Comparison of ENCODE assay signal across 35 cellular contexts in the genomic region with DNA sequence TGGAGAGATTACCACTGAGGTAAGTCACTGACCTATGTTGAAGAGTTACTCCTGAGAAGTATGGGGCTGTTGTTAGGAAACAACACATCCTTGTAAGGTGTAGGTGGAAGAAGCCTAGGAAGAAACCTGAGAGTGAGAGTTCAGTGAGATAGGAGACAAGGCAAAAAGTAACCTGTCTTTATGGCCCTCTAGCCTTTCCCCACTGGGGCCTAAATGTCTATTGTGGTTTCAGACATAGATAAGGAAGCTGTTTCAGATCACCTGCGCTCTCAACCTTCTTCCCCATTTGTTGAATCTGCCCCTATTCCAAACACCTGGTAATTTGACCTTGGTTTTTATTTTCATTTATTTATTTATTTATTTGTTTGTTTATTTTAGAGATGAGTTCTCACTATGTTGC.
A peak's percentile ranks its signal among the peaks of the same experiment; 100 is the strongest.
DNase-seq lines count a peak whose midpoint lies in the region; ATAC-seq, FAIRE-seq and TF ChIP-seq lines count a peak whose summit lies in the region.
"Had no signal": no experiment of that assay in that cellular context is flagged by ENCODE, and none has a peak within 500 bp of the region (broad histone marks: within the 10 kb centered on the region; RNA-seq: fewer than 3 reads in every experiment).

No MANE protein-coding gene starts in this region.

- no peak overlapping the region for H4K5ac ChIP-seq in H1 (ENCODE audit: insufficient read length, low read depth, low read length)

- peaks cover 20% of the 10 kb centered on the region; the same call in 1 of the 2 replicates for H3K36me3 ChIP-seq in GM23338 (ENCODE audit: insufficient read depth)
- peaks cover 2 to 56% (median 25%) of the 10 kb centered on the region in 4 experiments; a peak in 6 of 8 replicates for H3K36me3 ChIP-seq in H1 (ENCODE audit: control insufficient read depth in 2 of 4, insufficient read depth in 4 of 4, low read length in 3 of 4)
- H3K36me3 ChIP-seq: BE2C; BLaER1; BLaER1 treated with 17β-estradiol and CSF1 and Interleukin-3, amounts not matched to agents 10 nM and 100 nM had no signal

- no peak overlapping the region for H2BK12ac ChIP-seq in H1 (ENCODE audit: low read depth, low read length)

- H3K56ac ChIP-seq in H1 (replicated peaks; ENCODE audit: insufficient read length, low read depth, low read length): no peak overlapping the region

- WGBS in H1 (ENCODE audit: extremely low coverage in 1 of 2, insufficient coverage in 1 of 2, insufficient read length in 1 of 2, insufficient replicate concordance in 2 of 2, low coverage in 1 of 2, low lambda C conversion rate in 2 of 2, missing lambda C conversion rate in 1 of 2), 2 experiments: 91% methylated on average over 1 of the region's 1 CpG; no CpG with 5 or more reads in 1 of the 2 experiments

- H3K27me3 Mint-ChIP-seq in GM23338 (ENCODE audit: insufficient read depth, low read depth, poor library complexity) (peaks cover 50% of the 10 kb centered on the region), WTC11 (ENCODE audit: low read depth) (peaks cover 48% of the 10 kb centered on the region), chondrocyte (ENCODE audit: low read depth) (peaks cover 4% of the 10 kb centered on the region)
- H3K27me3 Mint-ChIP-seq: B cell; CD4-positive, alpha-beta memory T cell; CD4-positive, alpha-beta T cell; CD4-positive, CD25-positive, alpha-beta regulatory T cell; CD8-positive, alpha-beta memory T cell had no signal

- H3K23me2 ChIP-seq in H1 (ENCODE audit: low read depth, low read length): no peaks in the 10 kb centered on the region

- FAIRE-seq in H1 (lab: Jason Lieb, UNC): no peak
- FAIRE-seq: A204.1, A549, D721Med had no signal

- no peak overlapping the region for H3K23ac ChIP-seq in H1 (ENCODE audit: insufficient read length)

- H3K9me3 ChIP-seq in H1 (ENCODE audit: insufficient read depth in 2 of 2, low read depth in 1 of 2, low read length in 1 of 2): peaks cover 27 to 53% of the 10 kb centered on the region in 2 experiments
- H3K9me3 ChIP-seq: A549, BE2C, Caco-2 had no signal

- H2BK120ac ChIP-seq in H1 (replicated peaks; ENCODE audit: low read depth, low read length): no peak overlapping the region

- H3K4me3 Mint-ChIP-seq in GM23338: no peak overlapping the region
- no peak overlapping the region for H3K4me3 Mint-ChIP-seq in WTC11
- no peak overlapping the region for H3K4me3 Mint-ChIP-seq in chondrocyte (ENCODE audit: unreplicated experiment)
- H3K4me3 Mint-ChIP-seq: B cell; CD14-positive monocyte; CD4-positive, alpha-beta memory T cell; CD4-positive, alpha-beta T cell; CD4-positive, CD25-positive, alpha-beta regulatory T cell; CD8-positive, alpha-beta memory T cell; CD8-positive, alpha-beta T cell had no signal

- H4K20me1 ChIP-seq in GM23338 (replicated peaks; ENCODE audit: insufficient read depth) (no peaks in the 10 kb centered on the region; the same call in 1 of the 2 replicates), H1 (replicated peaks in 1 of 2; ENCODE audit: control insufficient read depth in 1 of 2, insufficient read depth in 2 of 2, low read length in 2 of 2) (no peaks in the 10 kb centered on the region)
- H4K20me1 ChIP-seq: BLaER1; BLaER1 treated with 17β-estradiol and CSF1 and Interleukin-3, amounts not matched to agents 10 nM and 100 nM had no signal

- H3K4me2 ChIP-seq in GM23338: no peak overlapping the region
- H3K4me2 ChIP-seq in H1 (ENCODE audit: insufficient read depth in 1 of 2, low read depth in 2 of 2, low read length in 2 of 2): no peak overlapping the region
- H3K4me2 ChIP-seq: A549; BLaER1; BLaER1 treated with 17β-estradiol and CSF1 and Interleukin-3, amounts not matched to agents 10 nM and 100 nM had no signal

- H2BK5ac ChIP-seq in H1 (ENCODE audit: low read depth, low read length): no peak overlapping the region

- no peak overlapping the region for H2BK20ac ChIP-seq in H1 (ENCODE audit: low read length)

- POLR2A ChIA-PET in WTC11 (lab: Charles Lee): no interaction called here
- POLR2A ChIA-PET in H1 (lab: Charles Lee; ENCODE audit: partially characterized antibody): interaction anchor here (0.6 to 3.9 kb wide), 10 partner anchors 8 to 86 kb away, joined by 3 to 11 read pairs (median 3); no protein-coding TSS in a partner anchor

- H3K27ac Mint-ChIP-seq in GM23338 (no peak overlapping the region), WTC11 (no peak overlapping the region), chondrocyte (ENCODE audit: unreplicated experiment) (no peak overlapping the region)
- H3K27ac Mint-ChIP-seq: B cell; CD14-positive monocyte; CD4-positive, alpha-beta memory T cell; CD4-positive, alpha-beta T cell; CD4-positive, CD25-positive, alpha-beta regulatory T cell; CD8-positive, alpha-beta memory T cell; CD8-positive, alpha-beta T cell had no signal

- H2AFZ ChIP-seq in GM23338: no peak overlapping the region
- H2AFZ ChIP-seq in H1 (ENCODE audit: low read length): no peak overlapping the region

- ATAC-seq in GM23338: no peak
- peak; percentile 18 for ATAC-seq in WTC11
- ATAC-seq: A549; CD8-positive, alpha-beta T cell had no signal

- DNase-seq in GM23338 (ENCODE audit: low spot score) (no peak), WTC11 (ENCODE audit: low spot score) (no peak), H1 (ENCODE audit: low read depth in 1 of 2, low spot score in 2 of 2) (no peak), NCI-H2196 (lab: John Stamatoyannopoulos, UW; ENCODE audit: unreplicated experiment) (no peak), chondrocyte (ENCODE audit: low spot score) (no peak)
- DNase-seq in activated CD4-positive, alpha-beta T cell treated with anti-CD3 and anti-CD28 coated beads for 4 hours: no peak
- DNase-seq: 8988T; ACHN; AML-193; BE2C; C1 segment of cervical spinal cord; Caco-2; Calu3; CD4-positive, alpha-beta memory T cell; CD4-positive, alpha-beta T cell; CD4-positive, CD25-positive, alpha-beta regulatory T cell; CD8-positive, alpha-beta memory T cell; CD8-positive, alpha-beta T cell; COR-L47; DMS 273 treated with DMSO at 0.1 percent for 48 hours; DMS153; DMS53; DMS79; DMS79 treated with DMSO at 0.1 percent for 48 hours; DND-41; EL had no signal

- H3K4me1 Mint-ChIP-seq in GM23338 (no peaks in the 10 kb centered on the region), WTC11 (peaks cover 2% of the 10 kb centered on the region; the same call in 1 of the 2 replicates), chondrocyte (ENCODE audit: low read depth) (no peaks in the 10 kb centered on the region)
- H3K4me1 Mint-ChIP-seq: B cell; CD14-positive monocyte; CD4-positive, alpha-beta memory T cell; CD4-positive, CD25-positive, alpha-beta regulatory T cell; CD8-positive, alpha-beta memory T cell had no signal

- TF ChIP-seq RAD21 in H1 (IDR thresholded peaks at IDR 0.05 in 1 of 2, conservative IDR thresholded peaks at IDR 0.05 in 1 of 2; ENCODE audit: low read depth in 2 of 2, low read length in 2 of 2): no peak

- H2AK5ac ChIP-seq in H1 (ENCODE audit: low read depth, low read length): no peak overlapping the region

- no peaks in the 10 kb centered on the region for H3K4me1 ChIP-seq in GM23338 (ENCODE audit: insufficient read depth)
- no peaks in the 10 kb centered on the region for H3K4me1 ChIP-seq in H1 (replicated peaks in 1 of 4; ENCODE audit: control insufficient read depth in 3 of 4, insufficient read depth in 4 of 4, low read length in 3 of 4)
- H3K4me1 ChIP-seq: A549; BE2C; BLaER1; BLaER1 treated with 17β-estradiol and CSF1 and Interleukin-3, amounts not matched to agents 10 nM and 100 nM; Caco-2 had no signal

- H3K4me3 ChIP-seq in GM23338 (no peak overlapping the region), H1 (ENCODE audit: extremely low read depth in 1 of 4, insufficient read depth in 2 of 4, low read depth in 3 of 4, low read length in 4 of 4) (no peak overlapping the region)
- H3K4me3 ChIP-seq: A549; BLaER1; BLaER1 treated with 17β-estradiol and CSF1 and Interleukin-3, amounts not matched to agents 10 nM and 100 nM had no signal

- H3K27me3 ChIP-seq in GM23338 (ENCODE audit: insufficient read depth) (peaks cover 12% of the 10 kb centered on the region), H1 (replicated peaks in 1 of 4; ENCODE audit: control insufficient read depth in 3 of 4, extremely low read depth in 1 of 4, insufficient read depth in 3 of 4, low read length in 3 of 4) (no peaks in the 10 kb centered on the region; a peak in 1 of 7 replicates)
- H3K27me3 ChIP-seq: BE2C; BLaER1; BLaER1 treated with 17β-estradiol and CSF1 and Interleukin-3, amounts not matched to agents 10 nM and 100 nM had no signal

- H3K18ac ChIP-seq in H1 (ENCODE audit: extremely low read depth, low read length): no peak overlapping the region

- no peak for TF ChIP-seq EP300 in H1 (IDR thresholded peaks at IDR 0.05; ENCODE audit: borderline replicate concordance in 1 of 2, low read depth in 2 of 2, low read length in 2 of 2)

- H3K27ac ChIP-seq in GM23338 (ENCODE audit: low read depth) (no peak overlapping the region), H1 (ENCODE audit: low read depth, low read length) (no peak overlapping the region)
- H3K27ac ChIP-seq: 22Rv1; A549; BLaER1; BLaER1 treated with 17β-estradiol and CSF1 and Interleukin-3, amounts not matched to agents 10 nM and 100 nM; C4-2B had no signal

- CTCF ChIA-PET in WTC11 (lab: Charles Lee) (no interaction called here), H1 (lab: Charles Lee; ENCODE audit: partially characterized antibody) (no interaction called here)

- H3K79me2 ChIP-seq in GM23338 (replicated peaks; ENCODE audit: insufficient read depth) (no peaks in the 10 kb centered on the region), H1 (ENCODE audit: control insufficient read depth in 1 of 2, insufficient read depth in 2 of 2, low read length in 2 of 2) (no peaks in the 10 kb centered on the region)

- H3F3A ChIP-seq in GM23338 (replicated peaks; ENCODE audit: low read depth): peaks cover 2% of the 10 kb centered on the region; the same call in 1 of the 2 replicates

- TF ChIP-seq CTCF in GM23338 (conservative IDR thresholded peaks at IDR 0.05; ENCODE audit: low read depth in 2 of 2): no peak
- no peak for TF ChIP-seq CTCF in WTC11 (IDR thresholded peaks at IDR 0.05)
- no peak for TF ChIP-seq CTCF in H1 (IDR thresholded peaks at IDR 0.05; ENCODE audit: control extremely low read depth in 1 of 3, insufficient read depth in 1 of 3, low read depth in 1 of 3, low read length in 3 of 3)
- TF ChIP-seq CTCF in chondrocyte (IDR thresholded peaks at IDR 0.05): no peak

- no peak overlapping the region for H4K8ac ChIP-seq in H1 (ENCODE audit: extremely low read depth, insufficient read depth, low read length)

- no peaks in the 10 kb centered on the region for H3K9me2 ChIP-seq in GM23338 (ENCODE audit: insufficient read depth)

- H3K9me3 Mint-ChIP-seq in GM23338 (peaks cover 86% of the 10 kb centered on the region), WTC11 (peaks cover 83% of the 10 kb centered on the region), chondrocyte (ENCODE audit: low read depth) (peaks cover 3% of the 10 kb centered on the region)
- H3K9me3 Mint-ChIP-seq: CD8-positive, alpha-beta T cell had no signal

- peak in 1 of 2 experiments; percentile 81; a peak in 1 of 3 replicates for TF ChIP-seq POLR2A in H1 (IDR thresholded peaks at IDR 0.05; ENCODE audit: control extremely low read depth in 1 of 2, low read depth in 2 of 2, low read length in 2 of 2)

- no peak overlapping the region for H3K9ac ChIP-seq in H1 (replicated peaks in 1 of 4; ENCODE audit: extremely low read depth in 1 of 4, low read depth in 3 of 4, low read length in 3 of 4)
- H3K9ac ChIP-seq: BLaER1; BLaER1 treated with 17β-estradiol and CSF1 and Interleukin-3, amounts not matched to agents 10 nM and 100 nM had no signal

- no peaks in the 10 kb centered on the region for H3K79me1 ChIP-seq in H1 (ENCODE audit: low read depth, low read length)

- no peak overlapping the region for H3K14ac ChIP-seq in H1 (ENCODE audit: insufficient read length)

- H2BK15ac ChIP-seq in H1 (ENCODE audit: low read length): no peak overlapping the region

- no peak overlapping the region for H3K4ac ChIP-seq in H1 (replicated peaks; ENCODE audit: insufficient read length, low read depth, low read length)

- H3K36me3 Mint-ChIP-seq in GM23338 (ENCODE audit: low read depth): peaks cover 96% of the 10 kb centered on the region
- peaks cover 93% of the 10 kb centered on the region for H3K36me3 Mint-ChIP-seq in WTC11
- H3K36me3 Mint-ChIP-seq in chondrocyte (ENCODE audit: low read depth): no peaks in the 10 kb centered on the region
- H3K36me3 Mint-ChIP-seq: CD14-positive monocyte; CD4-positive, alpha-beta memory T cell; CD4-positive, CD25-positive, alpha-beta regulatory T cell; CD8-positive, alpha-beta memory T cell; CD8-positive, alpha-beta T cell had no signal

- no peak overlapping the region for H4K91ac ChIP-seq in H1 (replicated peaks; ENCODE audit: insufficient read length, low read length)
